ENCODE assay signal across 1 cellular context in the genomic region with DNA sequence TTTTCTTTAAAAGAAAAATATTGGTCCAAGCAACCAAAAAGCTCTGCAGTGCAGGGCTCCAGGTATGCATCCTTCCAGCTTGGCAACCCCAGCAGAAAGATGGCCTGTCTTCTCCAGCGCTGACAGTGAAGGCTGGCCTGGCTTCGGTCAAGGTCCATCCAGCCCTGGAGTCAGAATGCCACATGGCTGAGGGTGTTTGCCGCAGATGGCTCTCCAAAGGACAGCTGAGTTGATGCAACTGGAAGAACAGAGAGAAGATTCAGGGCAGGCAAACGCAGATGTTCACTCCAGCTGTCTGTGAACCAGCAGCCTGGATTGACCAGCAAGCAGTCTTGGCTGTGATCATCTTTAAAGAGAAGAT.
TF ChIP-seq lines count a peak whose summit lies in the region.

No MANE protein-coding gene starts in this region.

TF ChIP-seq in HepG2, 621 proteins besides CTCF, POLR2A, EP300 and RAD21:
- TF ChIP-seq SMC3 (IDR thresholded peaks at IDR 0.05; ENCODE audit: low read length) (no peak), ZNF3 (CRISPR knock-in tag; IDR thresholded peaks at IDR 0.05) (no peak), ZEB1 (IDR thresholded peaks at IDR 0.05; ENCODE audit: insufficient replicate concordance, low read depth) (no peak)
TF ChIP-seq in HepG2: peak in this region for 0.
